In the genomic region with DNA sequence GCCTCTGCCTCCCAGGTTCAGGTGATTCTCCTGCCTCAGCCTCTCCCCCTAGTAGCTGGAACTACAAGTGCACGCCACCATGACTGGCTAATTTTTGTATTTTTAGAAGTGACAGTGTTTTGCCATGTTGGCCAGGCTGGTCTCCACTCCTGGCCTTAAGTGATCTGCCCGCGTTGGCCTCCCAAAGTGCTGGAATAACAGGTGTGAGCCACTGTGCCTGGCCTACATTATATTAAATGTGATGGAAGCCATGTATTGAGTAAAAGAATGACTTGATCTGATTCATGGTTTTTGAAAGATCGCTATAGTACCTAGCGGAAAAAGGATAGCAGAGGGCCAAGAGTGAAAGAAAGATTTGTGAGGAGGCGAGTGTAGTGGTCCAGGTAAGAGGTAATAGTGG, we compare ENCODE assay signal across 17 cellular contexts. TPM values are rescaled to one million over a fixed set of nuclear protein-coding genes. Genes with fewer than 3 reads are reported as not detected.
A peak's percentile ranks its signal among the peaks of the same experiment; 100 is the strongest.
DNase-seq lines count a peak whose midpoint lies in the region; ATAC-seq, FAIRE-seq and TF ChIP-seq lines count a peak whose summit lies in the region.
"Had no signal": no experiment of that assay in that cellular context is flagged by ENCODE, and none has a peak within 500 bp of the region (broad histone marks: within the 10 kb centered on the region; RNA-seq: fewer than 3 reads in every experiment).

No MANE protein-coding gene starts in this region.

- no peak for TF ChIP-seq CTCF in CD4-positive, alpha-beta T cell (IDR thresholded peaks at IDR 0.05)
- TF ChIP-seq CTCF in K562 (IDR thresholded peaks at IDR 0.05 in 2 of 3, conservative IDR thresholded peaks at IDR 0.05 in 1 of 3; ENCODE audit: insufficient read depth in 2 of 3, low read depth in 1 of 3, low read length in 3 of 3) (no peak), natural killer cell (IDR thresholded peaks at IDR 0.05) (no peak)

- H2AFZ ChIP-seq in K562 (ENCODE audit: low read depth, low read length) (peak overlapping the region; percentile 29; the same call in 1 of the 2 replicates), neuronal stem cell (ENCODE audit: low read length) (no peak overlapping the region)

- in situ Hi-C loops in K562 (cut with MboI), result no loop called here

- H3K36me3 ChIP-seq in K562 (ENCODE audit: control insufficient read depth, insufficient read depth, low read length) (no peaks in the 10 kb centered on the region), neuronal stem cell (replicated peaks in 1 of 2; ENCODE audit: control insufficient read depth in 2 of 2, insufficient read depth in 2 of 2, low read length in 2 of 2) (no peaks in the 10 kb centered on the region)

- no peak overlapping the region for H3K18ac ChIP-seq in neuronal stem cell (ENCODE audit: low read length)

- H3K27me3 ChIP-seq in CD4-positive, alpha-beta T cell (ENCODE audit: control insufficient read depth, insufficient read depth, low read length), result no peaks in the 10 kb centered on the region
- no peaks in the 10 kb centered on the region for H3K27me3 ChIP-seq in K562 (ENCODE audit: control insufficient read depth in 2 of 2, insufficient read depth in 2 of 2, low read length in 2 of 2)
- no peaks in the 10 kb centered on the region for H3K27me3 ChIP-seq in neuronal stem cell (ENCODE audit: control insufficient read depth in 3 of 3, insufficient read depth in 3 of 3, low read depth in 1 of 3, low read length in 3 of 3)

- no peak for TF ChIP-seq RAD21 in K562 (CRISPR knock-in tag; conservative IDR thresholded peaks at IDR 0.05 in 1 of 2, IDR thresholded peaks at IDR 0.05 in 1 of 2)

- H4K20me1 ChIP-seq in K562 (replicated peaks; ENCODE audit: control insufficient read depth, insufficient read depth, low read length), result no peaks in the 10 kb centered on the region; the same call in 1 of the 2 replicates

- no peak overlapping the region for H3K4ac ChIP-seq in neuronal stem cell (ENCODE audit: low read length)

- no peaks in the 10 kb centered on the region for H3K9me3 Mint-ChIP-seq in CD4-positive, alpha-beta T cell
- no peaks in the 10 kb centered on the region for H3K9me3 Mint-ChIP-seq in natural killer cell
- H3K9me3 Mint-ChIP-seq: CD4-positive, CD25-positive, alpha-beta regulatory T cell had no signal

- no peaks in the 10 kb centered on the region for H3K27me3 Mint-ChIP-seq in CD4-positive, alpha-beta T cell
- H3K27me3 Mint-ChIP-seq in natural killer cell (ENCODE audit: low read depth in 2 of 2), result peaks cover 0 to 7% of the 10 kb centered on the region in 2 donors

- ATAC-seq in CD4-positive, alpha-beta T cell (ENCODE audit: poor library complexity), result no peak
- ATAC-seq in K562 (no peak), natural killer cell (no peak), Right ventricle myocardium inferior (no peak)
- ATAC-seq: GM12878 had no signal

- no peak for FAIRE-seq in K562 (lab: Jason Lieb, UNC)
- FAIRE-seq: A204.1, GM12878 had no signal

- no peak overlapping the region for H3K4me3 ChIP-seq in K562
- no peak overlapping the region for H3K4me3 ChIP-seq in neuronal stem cell (ENCODE audit: low read length in 2 of 2)
- H3K4me3 ChIP-seq: GM12878 had no signal

- peaks cover 17% of the 10 kb centered on the region for H3K36me3 Mint-ChIP-seq in CD4-positive, alpha-beta T cell (ENCODE audit: low read depth)
- no peaks in the 10 kb centered on the region for H3K36me3 Mint-ChIP-seq in natural killer cell
- H3K36me3 Mint-ChIP-seq: CD4-positive, CD25-positive, alpha-beta regulatory T cell had no signal

- CTCF ChIA-PET in CD4-positive, alpha-beta T cell (lab: Charles Lee), result no interaction called here
- CTCF ChIA-PET in K562 (lab: Yijun Ruan, JAX; ENCODE audit: low intra/inter-chr PET ratio), result no interaction called here

- peak overlapping the region; percentile 25 for H3K27ac Mint-ChIP-seq in CD4-positive, alpha-beta T cell
- H3K27ac Mint-ChIP-seq in natural killer cell, result no peak overlapping the region

- H2BK5ac ChIP-seq in neuronal stem cell (ENCODE audit: low read length), result no peak overlapping the region

- no peaks in the 10 kb centered on the region for H3K9me3 ChIP-seq in CD4-positive, alpha-beta T cell (ENCODE audit: control insufficient read depth, low read length)
- H3K9me3 ChIP-seq in K562 (replicated peaks; ENCODE audit: control insufficient read depth, insufficient read depth, low read depth, low read length) (no peaks in the 10 kb centered on the region), neuronal stem cell (replicated peaks in 1 of 2; ENCODE audit: control insufficient read depth in 2 of 2, insufficient read depth in 1 of 2, low read depth in 1 of 2, low read length in 2 of 2) (no peaks in the 10 kb centered on the region)

- H3K79me2 ChIP-seq in K562 (ENCODE audit: control insufficient read depth, insufficient read depth, low read length), result peaks cover 22% of the 10 kb centered on the region

- no peak overlapping the region for H2BK12ac ChIP-seq in neuronal stem cell (ENCODE audit: low read length)

- no peak overlapping the region for H2BK15ac ChIP-seq in neuronal stem cell (ENCODE audit: low read length)

- H3K14ac ChIP-seq in neuronal stem cell (ENCODE audit: low read length), result no peak overlapping the region

- H3K4me1 Mint-ChIP-seq in CD4-positive, alpha-beta T cell (ENCODE audit: low read depth), result peaks cover 31% of the 10 kb centered on the region
- H3K4me1 Mint-ChIP-seq in natural killer cell, result peaks cover 24 to 35% of the 10 kb centered on the region in 2 donors

- DNase-seq in CD4-positive, alpha-beta T cell, result no peak
- DNase-seq in K562 (ENCODE audit: extremely low read depth in 1 of 4, low spot score in 3 of 4) (no peak), natural killer cell (no peak), neuronal stem cell (ENCODE audit: low spot score) (no peak), T-helper 1 cell (no peak), Right ventricle myocardium inferior (ENCODE audit: missing footprints) (no peak), AG20443 (ENCODE audit: low spot score) (no peak)
- no peak for DNase-seq in stimulated activated CD4-positive, alpha-beta T cell treated with anti-CD3 and anti-CD28 coated beads, Interleukin-4, amount 100 ng/mL, for 1 hour
- DNase-seq: Calu3; CD4-positive, CD25-positive, alpha-beta regulatory T cell; DMS 273 treated with DMSO at 0.1 percent for 48 hours; HCEC 1CT; IMR-90; KG1 had no signal

- intact Hi-C loops in CD4-positive, alpha-beta T cell (cut with DNase I, micrococcal nuclease), result loop anchor here in 1 of 2 experiments (5.0 kb wide), 1 partner anchor 1490 kb away; the partner anchor contains the start of gene TRIM37
- intact Hi-C loops in K562 (cut with micrococcal nuclease), result no loop called here
- intact Hi-C loops in natural killer cell (cut with micrococcal nuclease), result no loop called here
- intact Hi-C loops in Right ventricle myocardium inferior (cut with DNase I), result no loop called here

- POLR2A ChIA-PET in CD4-positive, alpha-beta T cell (lab: Charles Lee), result no interaction called here
- POLR2A ChIA-PET in K562 (lab: Yijun Ruan, JAX), result interaction anchor here (0.6 kb wide), 1 partner anchor 72 kb away, joined by 3 read pairs; no protein-coding TSS in a partner anchor

- no peaks in the 10 kb centered on the region for H3K9me1 ChIP-seq in K562 (ENCODE audit: control insufficient read depth, insufficient read depth, low read length)

- H3K27ac ChIP-seq in CD4-positive, alpha-beta T cell (ENCODE audit: low read depth, low read length), result no peak overlapping the region
- H3K27ac ChIP-seq in K562 (ENCODE audit: extremely low read depth, low read depth, low read length) (no peak overlapping the region), neuronal stem cell (replicated peaks; ENCODE audit: low read length) (no peak overlapping the region)
- H3K27ac ChIP-seq: HL-60 had no signal

- no peak for TF ChIP-seq POLR2A in K562 (conservative IDR thresholded peaks at IDR 0.05)

- H3K4me2 ChIP-seq in K562 (ENCODE audit: insufficient read depth, low read length), result no peak overlapping the region
- no peak overlapping the region for H3K4me2 ChIP-seq in neuronal stem cell (ENCODE audit: insufficient read depth, low read length, poor library complexity, severe bottlenecking)

- H4K91ac ChIP-seq in neuronal stem cell (ENCODE audit: low read depth, low read length, poor library complexity), result no peak overlapping the region

- H3K23ac ChIP-seq in neuronal stem cell (ENCODE audit: low read depth, low read length, poor library complexity), result no peak overlapping the region

- peak overlapping the region; percentile 71 for H3K4me3 Mint-ChIP-seq in CD4-positive, alpha-beta T cell
- H3K4me3 Mint-ChIP-seq in natural killer cell, result peak overlapping the region; percentile 41

- H3K9ac ChIP-seq in K562 (ENCODE audit: insufficient read depth in 1 of 2, low read depth in 2 of 2, low read length in 2 of 2), result no peak overlapping the region
- H3K9ac ChIP-seq in neuronal stem cell (ENCODE audit: low read depth, low read length, poor library complexity), result no peak overlapping the region

- no peak for TF ChIP-seq EP300 in K562 (IDR thresholded peaks at IDR 0.05; ENCODE audit: low read length)

- H2BK120ac ChIP-seq in neuronal stem cell (ENCODE audit: low read depth, low read length), result no peak overlapping the region

- no TSS peak for BruUV-seq in K562 (replicated peaks; lab: Mats Ljungman, UMichigan)

- H3K79me1 ChIP-seq in neuronal stem cell (ENCODE audit: low read depth, low read length), result peaks cover 5% of the 10 kb centered on the region

- H3K4me1 ChIP-seq in K562 (replicated peaks in 1 of 2; ENCODE audit: control insufficient read depth in 2 of 2, insufficient read depth in 2 of 2, low read length in 2 of 2) (peaks cover 10 to 16% of the 10 kb centered on the region in 2 experiments; a peak in 4 of 5 replicates), neuronal stem cell (ENCODE audit: control insufficient read depth in 2 of 2, insufficient read depth in 1 of 2, low read depth in 1 of 2, low read length in 2 of 2) (no peaks in the 10 kb centered on the region)

- WGBS in K562 (ENCODE audit: insufficient coverage, low coverage, missing lambda C conversion rate), result 94% methylated on average over 6 of the region's 6 CpGs
- no CpG with 5 or more reads among the region's 6 CpGs for whole genome bisulfite sequencing in neuronal stem cell (ENCODE audit: extremely low coverage in 2 of 2, insufficient read length in 2 of 2, insufficient replicate concordance in 1 of 2), 2 donors

- peak overlapping the region; percentile 43 for H4K8ac ChIP-seq in neuronal stem cell (ENCODE audit: low read depth, low read length)

- H2AK5ac ChIP-seq in neuronal stem cell (ENCODE audit: low read depth, low read length), result no peak overlapping the region

RNA-seq across cellular contexts. Expression of gene PPM1D, which starts 2.7 kb away (rescaled TPM):
- 10 to 100 TPM; 18.1 to 18.3 TPM for total RNA-seq in CD4-positive, alpha-beta T cell
- 6.7 and 7.6 TPM in 2 replicates for total RNA-seq in K562 (2011; cell fraction: chromatin; rRNA removed; ENCODE audit: low replicate concordance)
- 3.9 and 4.3 TPM in 2 replicates for total RNA-seq in K562 (2011; cell fraction: nucleolus; rRNA removed)
- total RNA-seq in K562 (2011; cell fraction: nucleoplasm; rRNA removed), result 4.7 and 5.0 TPM in 2 replicates
- 7.4 and 9.0 TPM in 2 replicates for total RNA-seq in K562 (2014; rRNA removed)
- 12.6 and 14.6 TPM in 2 replicates for total RNA-seq in K562 (2014; rRNA removed; fragmentation: Illumina TruSeq; extraction: Trizol)
- total RNA-seq in K562 (2015; rRNA removed; fragmentation: Illumina TruSeq; extraction: Trizol), result 11.9 and 13.0 TPM in 2 replicates
- total RNA-seq in K562 (2021), result 17.6 and 19.0 TPM in 2 replicates
- polyA plus RNA-seq in K562 (2011; rRNA removed), result 5.7 and 7.0 TPM in 2 replicates
- 4.3 and 5.6 TPM in 2 replicates for polyA plus RNA-seq in K562 (2011; cell fraction: cytosol; rRNA removed)
- polyA plus RNA-seq in K562 (2011; cell fraction: nucleus; rRNA removed), result 3.7 and 3.9 TPM in 2 replicates
- polyA plus RNA-seq in K562 (2012), result 6.6 and 7.9 TPM in 2 replicates
- 10.6 and 14.0 TPM in 2 replicates for polyA plus RNA-seq in K562 (2014; fragmentation: Illumina TruSeq; extraction: Trizol)
- 1 to 10 TPM; 2.1 to 2.7 TPM for polyA plus RNA-seq in K562 (2014; fragmentation: Nextera tagmentation; extraction: Ambion mirVana)
- 6.2 and 7.8 TPM in 2 replicates for polyA plus RNA-seq in K562 (2014; rRNA removed)
- 14.7 and 16.9 TPM in 2 replicates for polyA minus RNA-seq in K562 (2011; rRNA and poly(A)+ RNA removed)
- polyA minus RNA-seq in K562 (2011; cell fraction: cytosol; rRNA and poly(A)+ RNA removed), result 4.9 and 5.4 TPM in 2 replicates
- polyA minus RNA-seq in K562 (2011; cell fraction: nucleus; rRNA and poly(A)+ RNA removed), result 3.5 and 5.7 TPM in 2 replicates
- total RNA-seq in natural killer cell, result 10 to 100 TPM; 22.8 to 31.6 (median 27.9) TPM
- 13.7 TPM for polyA plus RNA-seq in neuronal stem cell (2013, experiment 1 of 2)
- 13.8 TPM for polyA plus RNA-seq in neuronal stem cell (2013, experiment 2 of 2)
- total RNA-seq in Right ventricle myocardium inferior, result 7.4 TPM
